Comparison of ENCODE assay signal across 11 cellular contexts in the genomic region with DNA sequence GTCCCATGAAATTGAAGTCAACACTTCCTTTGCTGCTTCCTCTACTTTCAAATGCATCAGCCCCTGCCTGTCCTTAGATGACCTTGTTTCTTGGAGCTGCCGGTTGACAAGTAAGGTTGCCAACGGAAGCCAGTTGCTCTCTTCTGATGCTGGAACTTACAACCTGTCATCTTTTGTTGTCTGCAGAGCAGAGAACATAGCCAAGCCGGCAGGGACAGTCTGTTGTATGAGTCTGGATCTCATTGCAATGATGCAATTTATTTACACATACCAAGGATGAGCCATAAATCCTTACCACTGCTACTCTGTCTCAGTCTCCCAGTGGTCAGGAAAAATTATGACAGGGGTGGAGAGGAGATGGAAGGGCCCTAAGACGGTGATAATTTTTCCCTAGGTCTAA.
DNase-seq lines count a peak whose midpoint lies in the region; ATAC-seq, FAIRE-seq and TF ChIP-seq lines count a peak whose summit lies in the region.
"Had no signal": no experiment of that assay in that cellular context is flagged by ENCODE, and none has a peak within 500 bp of the region (broad histone marks: within the 10 kb centered on the region; RNA-seq: fewer than 3 reads in every experiment).

No MANE protein-coding gene starts in this region.

- no peak overlapping the region for H3K27ac Mint-ChIP-seq in CD8-positive, alpha-beta memory T cell

- peaks cover 7% of the 10 kb centered on the region for H3K4me1 ChIP-seq in psoas muscle
- H3K4me1 ChIP-seq in kidney (ENCODE audit: control insufficient read depth in 1 of 2, insufficient read depth in 1 of 2, low read depth in 1 of 2, low read length in 2 of 2), result no peaks in the 10 kb centered on the region
- H3K4me1 ChIP-seq in CD8-positive, alpha-beta memory T cell (ENCODE audit: insufficient read depth, low read length), result no peaks in the 10 kb centered on the region

- no peak overlapping the region for H3K9ac ChIP-seq in kidney (ENCODE audit: low read length in 2 of 2)

- no peaks in the 10 kb centered on the region for H3K27me3 Mint-ChIP-seq in CD8-positive, alpha-beta memory T cell

- WGBS in psoas muscle, 3 donors, result 10 to 22% (median 14%) methylated on average over 4 of the region's 4 CpGs

- no peaks in the 10 kb centered on the region for H3K36me3 Mint-ChIP-seq in CD8-positive, alpha-beta memory T cell

- H3K4me1 Mint-ChIP-seq in CD8-positive, alpha-beta memory T cell, result no peaks in the 10 kb centered on the region

- DNase-seq in EH (ENCODE audit: low read depth) (peak; percentile 77), NCI-H69 (lab: John Stamatoyannopoulos, UW) (peak; percentile 47), epithelial cell of prostate (ENCODE audit: low read depth, low spot score) (peak; percentile 10), psoas muscle (peak in 1 of 2 donors; percentile 49), kidney (no peak)
- DNase-seq in CD8-positive, alpha-beta memory T cell, result no peak
- DNase-seq: activated gamma-delta T cell, dorsolateral prefrontal cortex, NCI-H1092 treated with DMSO at 0.1 percent for 48 hours had no signal

- peak overlapping the region; percentile 27 for H3K27ac ChIP-seq in epithelial cell of prostate
- no peak overlapping the region for H3K27ac ChIP-seq in psoas muscle
- H3K27ac ChIP-seq in kidney (ENCODE audit: low read depth in 2 of 2, low read length in 2 of 2), result no peak overlapping the region
- H3K27ac ChIP-seq in CD8-positive, alpha-beta memory T cell (ENCODE audit: low read depth, low read length), result no peak overlapping the region
- H3K27ac ChIP-seq: dorsolateral prefrontal cortex had no signal

- H3K9me3 Mint-ChIP-seq in CD8-positive, alpha-beta memory T cell, result no peaks in the 10 kb centered on the region

- H3K27me3 ChIP-seq in psoas muscle (ENCODE audit: insufficient read depth in 3 of 3, low read length in 2 of 3), result no peaks in the 10 kb centered on the region
- no peaks in the 10 kb centered on the region for H3K27me3 ChIP-seq in CD8-positive, alpha-beta memory T cell (ENCODE audit: insufficient read depth, low read length, poor library complexity, severe bottlenecking)
- H3K27me3 ChIP-seq: dorsolateral prefrontal cortex had no signal

- H3K4me3 Mint-ChIP-seq in CD8-positive, alpha-beta memory T cell, result no peak overlapping the region

- ATAC-seq in psoas muscle (peak; percentile 62 to 94 (median 88)), HG03097 (IDR thresholded peaks at IDR 0.05; ENCODE audit: low FRiP score, unreplicated experiment) (no peak)
- ATAC-seq: activated CD4-positive, CD25-positive, alpha-beta regulatory T cell treated with anti-CD3 and anti-CD28 coated beads, Interleukin-2, amount 50 U/mL, for 24 hours had no signal

- no peaks in the 10 kb centered on the region for H3K36me3 ChIP-seq in psoas muscle (ENCODE audit: insufficient read depth in 1 of 2, low read depth in 1 of 2)
- H3K36me3 ChIP-seq in kidney (ENCODE audit: control insufficient read depth in 1 of 2, insufficient read depth in 2 of 2, low read length in 2 of 2), result no peaks in the 10 kb centered on the region
- H3K36me3 ChIP-seq in CD8-positive, alpha-beta memory T cell (ENCODE audit: insufficient read depth, low read length), result no peaks in the 10 kb centered on the region

- no peak for FAIRE-seq in kidney (lab: Jason Lieb, UNC)

- intact Hi-C loops in psoas muscle (cut with DNase I) (no loop called here), kidney (cut with DNase I) (no loop called here)

- TF ChIP-seq CTCF in psoas muscle (IDR thresholded peaks at IDR 0.05) (no peak), kidney (IDR thresholded peaks at IDR 0.05; ENCODE audit: borderline replicate concordance, extremely low read depth, insufficient read depth) (no peak)

- H3K9me3 ChIP-seq in psoas muscle (no peaks in the 10 kb centered on the region), kidney (ENCODE audit: control insufficient read depth in 1 of 2, low read length in 2 of 2) (no peaks in the 10 kb centered on the region)
- H3K9me3 ChIP-seq in CD8-positive, alpha-beta memory T cell (ENCODE audit: low read length), result no peaks in the 10 kb centered on the region

- POLR2A ChIA-PET in CD8-positive, alpha-beta memory T cell (lab: Charles Lee), result no interaction called here

- H3K4me3 ChIP-seq in psoas muscle, result no peak overlapping the region
- H3K4me3 ChIP-seq in kidney (ENCODE audit: low read length in 2 of 2), result no peak overlapping the region
- no peak overlapping the region for H3K4me3 ChIP-seq in CD8-positive, alpha-beta memory T cell (ENCODE audit: low read length)
- H3K4me3 ChIP-seq: dorsolateral prefrontal cortex had no signal

- CTCF ChIA-PET in CD8-positive, alpha-beta memory T cell (lab: Charles Lee), result no interaction called here

Comparison
In these comparisons a context has a peak if more than half of its experiments do, and no peak if none do; other contexts are left out.
1. DNase-seq: peak in EH (single experiment), NCI-H69 (single experiment) and epithelial cell of prostate (single experiment); none in kidney (single experiment) and CD8-positive, alpha-beta memory T cell (0 of 5).